8 cellular contexts compared by ENCODE assay signal in genomic region chr2:69816923-69817542, GRCh38.
DNase-seq lines count a peak whose midpoint lies in the region; ATAC-seq lines count a peak whose summit lies in the region.

No MANE protein-coding gene starts in this region.

- H3K27me3 Mint-ChIP-seq in memory B cell = no peaks in the 10 kb centered on the region

- peaks cover 3% of the 10 kb centered on the region for H3K4me1 Mint-ChIP-seq in memory B cell

- H3K9me3 Mint-ChIP-seq in memory B cell = no peaks in the 10 kb centered on the region

- DNase-seq in DMS53 (lab: John Stamatoyannopoulos, UW) = peak; percentile 93
- DNase-seq in NCI-H774 (lab: John Stamatoyannopoulos, UW) = peak; percentile 72
- peak; percentile 70 to 71 for DNase-seq in activated CD4-positive, alpha-beta T cell treated with anti-CD3 and anti-CD28 coated beads, Interleukin-2, amount 50 U/mL, for 4 hours
- DNase-seq in ecto neural progenitor cell (ENCODE audit: low spot score) = peak; percentile 66
- DNase-seq in memory B cell (ENCODE audit: low spot score in 2 of 2) = peak; percentile 48 to 79
- DNase-seq in stimulated activated CD8-positive, alpha-beta memory T cell treated with anti-CD3 and anti-CD28 coated beads, Interleukin-15, amount 100 ng/mL, for 48 hours (ENCODE audit: low read depth in 2 of 2) = peak; percentile 36 to 48

- no peak overlapping the region for H3K4me3 Mint-ChIP-seq in memory B cell

- ATAC-seq in HG03520 (IDR thresholded peaks at IDR 0.05; ENCODE audit: unreplicated experiment) = peak; percentile 53
- peak; percentile 80 for ATAC-seq in memory B cell (ENCODE audit: low read depth)
- ATAC-seq in GM19463 (IDR thresholded peaks at IDR 0.05; ENCODE audit: unreplicated experiment) = no peak

- peaks cover 14% of the 10 kb centered on the region for H3K36me3 Mint-ChIP-seq in memory B cell

- H3K27ac Mint-ChIP-seq in memory B cell = no peak overlapping the region

Comparison
In these comparisons a context has a peak if more than half of its experiments do, and no peak if none do; other contexts are left out.
1. DNase-seq: peak in every context shown above with its lines; median percentile 93 in DMS53; 72 in NCI-H774; 70 in activated CD4-positive, alpha-beta T cell treated with anti-CD3 and anti-CD28 coated beads, Interleukin-2, amount 50 U/mL, for 4 hours; 66 in ecto neural progenitor cell; 64 in memory B cell; 42 in stimulated activated CD8-positive, alpha-beta memory T cell treated with anti-CD3 and anti-CD28 coated beads, Interleukin-15, amount 100 ng/mL, for 48 hours.